8 cellular contexts compared by ENCODE assay signal in genomic region chr16:67833035-67833417, GRCh38. TPM values are rescaled to one million over a fixed set of nuclear protein-coding genes. Genes with fewer than 3 reads are reported as not detected.
DNase-seq lines count a peak whose midpoint lies in the region; ATAC-seq and TF ChIP-seq lines count a peak whose summit lies in the region.

No MANE protein-coding gene starts in this region.

- ATAC-seq in HG02610 (IDR thresholded peaks at IDR 0.05; ENCODE audit: unreplicated experiment), result peak; percentile 9
- no peak for ATAC-seq in activated naive CD8-positive, alpha-beta T cell treated with anti-CD3 and anti-CD28 coated beads, Interleukin-2, amount 10 ng/mL, durations not matched to agents 7 days and 5 days (ENCODE audit: low read depth)
- no peak for ATAC-seq in HG03460 (IDR thresholded peaks at IDR 0.05; ENCODE audit: unreplicated experiment)
- no peak for ATAC-seq in HG03039 (IDR thresholded peaks at IDR 0.05; ENCODE audit: unreplicated experiment)

- DNase-seq in 8988T (peak; percentile 64), spleen (no peak), SIG-M5 (lab: John Stamatoyannopoulos, UW) (no peak)
- DNase-seq in activated naive CD8-positive, alpha-beta T cell treated with anti-CD3 and anti-CD28 coated beads, Interleukin-2, amount 10 ng/mL, durations not matched to agents 7 days and 5 days, result no peak

- H3K36me3 Mint-ChIP-seq in activated naive CD8-positive, alpha-beta T cell treated with anti-CD3 and anti-CD28 coated beads, Interleukin-2, amount 10 ng/mL, durations not matched to agents 7 days and 5 days, result peaks cover 9% of the 10 kb centered on the region

- no peaks in the 10 kb centered on the region for H3K27me3 Mint-ChIP-seq in activated naive CD8-positive, alpha-beta T cell treated with anti-CD3 and anti-CD28 coated beads, Interleukin-2, amount 10 ng/mL, durations not matched to agents 7 days and 5 days

- no peaks in the 10 kb centered on the region for H3K9me3 Mint-ChIP-seq in activated naive CD8-positive, alpha-beta T cell treated with anti-CD3 and anti-CD28 coated beads, Interleukin-2, amount 10 ng/mL, durations not matched to agents 7 days and 5 days

- intact Hi-C loops in spleen (cut with DNase I; ENCODE audit: low total_unique reads), result no loop called here

- POLR2A ChIA-PET in activated naive CD8-positive, alpha-beta T cell treated with anti-CD3 and anti-CD28 coated beads, Interleukin-2, amount 10 ng/mL, durations not matched to agents 7 days and 5 days (lab: Charles Lee), result interaction anchor here (0.6 to 2.4 kb wide), 9 partner anchors 10 to 312 kb away, joined by 3 to 21 read pairs (median 6); partner anchors contain the start of genes CENPT, NUTF2, PSMB10 and RANBP10

- H3K4me3 ChIP-seq in iPS-11a (ENCODE audit: low read depth, low read length) (peak overlapping the region; percentile 84), spleen (peak overlapping the region; percentile 52 to 97 (median 90))

- H3K4me1 Mint-ChIP-seq in activated naive CD8-positive, alpha-beta T cell treated with anti-CD3 and anti-CD28 coated beads, Interleukin-2, amount 10 ng/mL, durations not matched to agents 7 days and 5 days, result peaks cover 14% of the 10 kb centered on the region

- H3K27me3 ChIP-seq in spleen (replicated peaks in 1 of 7), result no peaks in the 10 kb centered on the region

- peak overlapping the region in 5 of 8 donors; percentile 62 to 85 (median 74) for H3K27ac ChIP-seq in spleen

- H3K4me3 Mint-ChIP-seq in activated naive CD8-positive, alpha-beta T cell treated with anti-CD3 and anti-CD28 coated beads, Interleukin-2, amount 10 ng/mL, durations not matched to agents 7 days and 5 days, result peak overlapping the region; percentile 89

- whole genome bisulfite sequencing in spleen, 5 donors, result 0 to 8% (median 2%) methylated on average over 3 of the region's 3 CpGs

- peaks cover 0 to 43% (median 41%) of the 10 kb centered on the region in 6 donors for H3K36me3 ChIP-seq in spleen

- no peak for TF ChIP-seq POLR2A in spleen (IDR thresholded peaks at IDR 0.05)

- peaks cover 8 to 30% (median 19%) of the 10 kb centered on the region in 6 donors for H3K4me1 ChIP-seq in spleen

- H3K9me3 ChIP-seq in spleen, result no peaks in the 10 kb centered on the region

- H3K27ac Mint-ChIP-seq in activated naive CD8-positive, alpha-beta T cell treated with anti-CD3 and anti-CD28 coated beads, Interleukin-2, amount 10 ng/mL, durations not matched to agents 7 days and 5 days, result peak overlapping the region; percentile 85

- TF ChIP-seq CTCF in spleen (IDR thresholded peaks at IDR 0.05 in 8 of 11, conservative IDR thresholded peaks at IDR 0.05 in 3 of 11), result no peak

RNA-seq across cellular contexts. Expression of gene THAP11, which starts 9.1 kb away (rescaled TPM):
- 10 to 100 TPM; 48.1 to 50.1 TPM for total RNA-seq in activated naive CD8-positive, alpha-beta T cell treated with anti-CD3 and anti-CD28 coated beads, Interleukin-2, amount 10 ng/mL, durations not matched to agents 7 days and 5 days
- total RNA-seq in spleen, result 10 to 100 TPM; 23.5 to 80.7 (median 35.7) TPM
- 10 to 100 TPM; 19.9 to 31.7 (median 24.3) TPM for polyA plus RNA-seq in spleen

RNA-seq across cellular contexts. Expression of gene NUTF2, which starts 13.7 kb away (rescaled TPM):
- total RNA-seq in activated naive CD8-positive, alpha-beta T cell treated with anti-CD3 and anti-CD28 coated beads, Interleukin-2, amount 10 ng/mL, durations not matched to agents 7 days and 5 days, result 10 to 100 TPM; 88.4 TPM
- total RNA-seq in spleen, result 10 to 100 TPM; 38.8 to 64.3 (median 48.6) TPM
- polyA plus RNA-seq in spleen, result 100 to 1,000 TPM in 1 of 3 donors, 10 to 100 TPM in 2; 92.3 to 116 (median 97.0) TPM

RNA-seq across cellular contexts. Expression of gene CENPT, which starts 14.5 kb away (rescaled TPM):
- 10 to 100 TPM; 84.0 to 90.7 TPM for total RNA-seq in activated naive CD8-positive, alpha-beta T cell treated with anti-CD3 and anti-CD28 coated beads, Interleukin-2, amount 10 ng/mL, durations not matched to agents 7 days and 5 days
- total RNA-seq in spleen, result 10 to 100 TPM; 43.2 to 82.9 (median 50.8) TPM
- polyA plus RNA-seq in spleen, result 100 to 1,000 TPM in 1 of 3 donors, 10 to 100 TPM in 2; 47.2 to 101 (median 91.3) TPM

RNA-seq across cellular contexts. Expression of gene TSNAXIP1, which starts 26.3 kb away (rescaled TPM):
- total RNA-seq in activated naive CD8-positive, alpha-beta T cell treated with anti-CD3 and anti-CD28 coated beads, Interleukin-2, amount 10 ng/mL, durations not matched to agents 7 days and 5 days, result under 1 TPM in 1 of 2 experiments, not detected in 1; 0.40 TPM
- 1 to 10 TPM in 1 of 7 donors, under 1 TPM in 6; 0.44 to 2.7 (median 0.80) TPM for total RNA-seq in spleen
- 1 to 10 TPM; 1.0 to 2.3 (median 1.9) TPM for polyA plus RNA-seq in spleen

RNA-seq across cellular contexts. Expression of gene RANBP10, which starts 26.7 kb away (rescaled TPM):
- 10 to 100 TPM; 23.1 to 23.2 TPM for total RNA-seq in activated naive CD8-positive, alpha-beta T cell treated with anti-CD3 and anti-CD28 coated beads, Interleukin-2, amount 10 ng/mL, durations not matched to agents 7 days and 5 days
- 10 to 100 TPM; 19.7 to 38.6 (median 25.9) TPM for total RNA-seq in spleen
- polyA plus RNA-seq in spleen, result 10 to 100 TPM in 1 of 3 donors, 1 to 10 TPM in 2; 6.6 to 10.7 (median 8.1) TPM
